In the genomic region with DNA sequence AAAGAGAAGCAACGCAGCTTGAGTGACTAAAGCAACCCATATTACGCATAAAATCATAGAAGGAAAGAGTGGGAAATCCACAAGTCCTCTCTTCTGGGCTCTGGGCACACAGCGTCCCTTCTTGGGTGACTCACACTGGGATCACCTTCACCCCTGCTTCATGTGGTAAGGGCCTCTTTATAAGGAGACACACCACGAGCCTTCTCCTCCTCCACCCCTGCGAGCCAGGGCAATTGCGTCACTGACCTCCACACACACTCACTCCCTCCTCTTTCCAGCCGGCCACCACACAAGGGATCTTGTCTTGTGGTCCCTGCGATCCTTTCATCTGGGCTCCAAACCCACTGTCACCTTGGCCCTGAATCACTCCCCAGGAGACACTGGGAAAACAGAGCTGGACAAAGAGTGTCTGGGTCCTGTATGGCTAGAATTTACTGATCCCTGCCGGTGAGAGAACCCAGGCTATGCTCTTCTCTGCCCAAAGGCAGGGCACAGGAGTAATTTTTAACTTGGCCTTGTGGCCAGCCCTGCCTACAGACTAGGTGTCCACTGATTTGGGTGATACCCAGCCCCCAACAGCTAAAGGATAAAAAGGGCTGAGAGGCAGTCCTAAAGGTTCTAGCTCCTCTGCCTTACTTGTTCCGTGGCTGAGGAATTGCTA, we compare ENCODE assay signal across 10 cellular contexts. TPM values are rescaled to one million over a fixed set of nuclear protein-coding genes. Genes with fewer than 3 reads are reported as not detected.
DNase-seq lines count a peak whose midpoint lies in the region; ATAC-seq lines count a peak whose summit lies in the region.
"Had no signal": no experiment of that assay in that cellular context is flagged by ENCODE, and none has a peak within 500 bp of the region (broad histone marks: within the 10 kb centered on the region; RNA-seq: fewer than 3 reads in every experiment).

No MANE protein-coding gene starts in this region.

- H3K9me3 Mint-ChIP-seq in activated CD4-positive, alpha-beta memory T cell treated with anti-CD3 and anti-CD28 coated beads for 36 hours, result no peaks in the 10 kb centered on the region
- no peaks in the 10 kb centered on the region for H3K9me3 Mint-ChIP-seq in activated CD4-positive, alpha-beta memory T cell treated with anti-CD3 and anti-CD28 coated beads, Interleukin-2, amount 10 ng/mL, durations not matched to agents 7 days and 5 days
- no peaks in the 10 kb centered on the region for H3K9me3 Mint-ChIP-seq in stimulated activated naive CD8-positive, alpha-beta T cell treated with anti-CD3 and anti-CD28 coated beads, Interleukin-15, Interleukin-2, amounts not matched to agents 100 ng/mL and 50 ng/mL, for 24 hours

- H3K27me3 Mint-ChIP-seq in activated CD4-positive, alpha-beta memory T cell treated with anti-CD3 and anti-CD28 coated beads for 36 hours, result no peaks in the 10 kb centered on the region
- H3K27me3 Mint-ChIP-seq in activated CD4-positive, alpha-beta memory T cell treated with anti-CD3 and anti-CD28 coated beads, Interleukin-2, amount 10 ng/mL, durations not matched to agents 7 days and 5 days, result no peaks in the 10 kb centered on the region
- no peaks in the 10 kb centered on the region for H3K27me3 Mint-ChIP-seq in stimulated activated naive CD8-positive, alpha-beta T cell treated with anti-CD3 and anti-CD28 coated beads, Interleukin-15, Interleukin-2, amounts not matched to agents 100 ng/mL and 50 ng/mL, for 24 hours

- no peaks in the 10 kb centered on the region for H3K36me3 Mint-ChIP-seq in activated CD4-positive, alpha-beta memory T cell treated with anti-CD3 and anti-CD28 coated beads for 36 hours
- H3K36me3 Mint-ChIP-seq in activated CD4-positive, alpha-beta memory T cell treated with anti-CD3 and anti-CD28 coated beads, Interleukin-2, amount 10 ng/mL, durations not matched to agents 7 days and 5 days (ENCODE audit: low read depth), result no peaks in the 10 kb centered on the region
- peaks cover 9% of the 10 kb centered on the region for H3K36me3 Mint-ChIP-seq in stimulated activated naive CD8-positive, alpha-beta T cell treated with anti-CD3 and anti-CD28 coated beads, Interleukin-15, Interleukin-2, amounts not matched to agents 100 ng/mL and 50 ng/mL, for 24 hours (ENCODE audit: low read depth)

- no peak overlapping the region for H3K27ac Mint-ChIP-seq in activated CD4-positive, alpha-beta memory T cell treated with anti-CD3 and anti-CD28 coated beads for 36 hours
- H3K27ac Mint-ChIP-seq in activated CD4-positive, alpha-beta memory T cell treated with anti-CD3 and anti-CD28 coated beads, Interleukin-2, amount 10 ng/mL, durations not matched to agents 7 days and 5 days, result no peak overlapping the region
- peak overlapping the region; percentile 69 for H3K27ac Mint-ChIP-seq in stimulated activated naive CD8-positive, alpha-beta T cell treated with anti-CD3 and anti-CD28 coated beads, Interleukin-15, Interleukin-2, amounts not matched to agents 100 ng/mL and 50 ng/mL, for 24 hours

- intact Hi-C loops in activated CD4-positive, alpha-beta memory T cell treated with anti-CD3 and anti-CD28 coated beads for 36 hours (cut with micrococcal nuclease), result no loop called here
- intact Hi-C loops in left cardiac atrium (cut with DNase I), result no loop called here

- peak; percentile 50 to 53 for ATAC-seq in left cardiac atrium
- no peak for ATAC-seq in GM21360 (IDR thresholded peaks at IDR 0.05; ENCODE audit: unreplicated experiment)
- ATAC-seq in GM21825 (IDR thresholded peaks at IDR 0.05; ENCODE audit: unreplicated experiment), result no peak

- DNase-seq in activated CD4-positive, alpha-beta memory T cell treated with anti-CD3 and anti-CD28 coated beads for 36 hours, result peak; percentile 35
- no peak for DNase-seq in activated CD4-positive, alpha-beta memory T cell treated with anti-CD3 and anti-CD28 coated beads, Interleukin-2, amount 10 ng/mL, durations not matched to agents 7 days and 5 days
- DNase-seq in T1000 (lab: John Stamatoyannopoulos, UW) (peak; percentile 71), left cardiac atrium (peak; percentile 40), amniotic stem cell (lab: John Stamatoyannopoulos, UW) (no peak)
- DNase-seq: activated CD8-positive, alpha-beta memory T cell treated with anti-CD3 and anti-CD28 coated beads, Interleukin-2, amount 50 U/mL, for 4 hours; NCI-H2081 treated with DMSO at 0.1 percent for 48 hours had no signal

- peaks cover 14% of the 10 kb centered on the region for H3K4me1 Mint-ChIP-seq in activated CD4-positive, alpha-beta memory T cell treated with anti-CD3 and anti-CD28 coated beads for 36 hours (ENCODE audit: low read depth)
- peaks cover 11% of the 10 kb centered on the region for H3K4me1 Mint-ChIP-seq in activated CD4-positive, alpha-beta memory T cell treated with anti-CD3 and anti-CD28 coated beads, Interleukin-2, amount 10 ng/mL, durations not matched to agents 7 days and 5 days
- H3K4me1 Mint-ChIP-seq in stimulated activated naive CD8-positive, alpha-beta T cell treated with anti-CD3 and anti-CD28 coated beads, Interleukin-15, Interleukin-2, amounts not matched to agents 100 ng/mL and 50 ng/mL, for 24 hours (ENCODE audit: low read depth), result peaks cover 31% of the 10 kb centered on the region

- CTCF ChIA-PET in activated CD4-positive, alpha-beta memory T cell treated with anti-CD3 and anti-CD28 coated beads for 36 hours (lab: Charles Lee), result interaction anchor here (1.0 to 16.2 kb wide), 8 partner anchors 21 to 145 kb away, joined by 3 to 238 read pairs (median 4); partner anchors contain the start of gene IHH
- CTCF ChIA-PET in activated CD4-positive, alpha-beta memory T cell treated with anti-CD3 and anti-CD28 coated beads, Interleukin-2, amount 10 ng/mL, durations not matched to agents 7 days and 5 days (lab: Charles Lee), result interaction anchor here (0.8 to 10.8 kb wide), 4 partner anchors 28 to 95 kb away, joined by 3 to 115 read pairs (median 4); partner anchors contain the start of gene IHH

- POLR2A ChIA-PET in activated CD4-positive, alpha-beta memory T cell treated with anti-CD3 and anti-CD28 coated beads for 36 hours (lab: Charles Lee), result no interaction called here
- POLR2A ChIA-PET in activated CD4-positive, alpha-beta memory T cell treated with anti-CD3 and anti-CD28 coated beads, Interleukin-2, amount 10 ng/mL, durations not matched to agents 7 days and 5 days (lab: Charles Lee), result no interaction called here

- H3K4me3 Mint-ChIP-seq in activated CD4-positive, alpha-beta memory T cell treated with anti-CD3 and anti-CD28 coated beads for 36 hours, result no peak overlapping the region
- no peak overlapping the region for H3K4me3 Mint-ChIP-seq in activated CD4-positive, alpha-beta memory T cell treated with anti-CD3 and anti-CD28 coated beads, Interleukin-2, amount 10 ng/mL, durations not matched to agents 7 days and 5 days
- H3K4me3 Mint-ChIP-seq in stimulated activated naive CD8-positive, alpha-beta T cell treated with anti-CD3 and anti-CD28 coated beads, Interleukin-15, Interleukin-2, amounts not matched to agents 100 ng/mL and 50 ng/mL, for 24 hours, result no peak overlapping the region

RNA-seq across cellular contexts. Expression of gene NHEJ1, which starts 35.3 kb away (rescaled TPM):
- 10 to 100 TPM; 17.7 to 18.6 TPM for total RNA-seq in activated CD4-positive, alpha-beta memory T cell treated with anti-CD3 and anti-CD28 coated beads for 36 hours
- total RNA-seq in activated CD4-positive, alpha-beta memory T cell treated with anti-CD3 and anti-CD28 coated beads, Interleukin-2, amount 10 ng/mL, durations not matched to agents 7 days and 5 days, result 10 to 100 TPM; 12.0 to 12.2 TPM
- total RNA-seq in left cardiac atrium, result 1 to 10 TPM; 4.7 to 6.9 TPM

RNA-seq across cellular contexts. Expression of gene SLC23A3, which starts 44.5 kb away (rescaled TPM):
- total RNA-seq in activated CD4-positive, alpha-beta memory T cell treated with anti-CD3 and anti-CD28 coated beads for 36 hours, result 1 to 10 TPM; 1.1 to 2.3 TPM
- total RNA-seq in activated CD4-positive, alpha-beta memory T cell treated with anti-CD3 and anti-CD28 coated beads, Interleukin-2, amount 10 ng/mL, durations not matched to agents 7 days and 5 days, result 1 to 10 TPM; 2.3 TPM
- under 1 TPM; 0.47 to 0.50 TPM for total RNA-seq in left cardiac atrium

RNA-seq across cellular contexts. Expression of gene CNPPD1, which starts 51.4 kb away (rescaled TPM):
- 10 to 100 TPM; 42.0 to 43.4 TPM for total RNA-seq in activated CD4-positive, alpha-beta memory T cell treated with anti-CD3 and anti-CD28 coated beads for 36 hours
- total RNA-seq in activated CD4-positive, alpha-beta memory T cell treated with anti-CD3 and anti-CD28 coated beads, Interleukin-2, amount 10 ng/mL, durations not matched to agents 7 days and 5 days, result 10 to 100 TPM; 68.7 to 72.9 TPM
- total RNA-seq in left cardiac atrium, result 10 to 100 TPM; 46.9 to 56.9 TPM

RNA-seq across cellular contexts. Expression of gene RETREG2, which starts 52.7 kb away (rescaled TPM):
- total RNA-seq in activated CD4-positive, alpha-beta memory T cell treated with anti-CD3 and anti-CD28 coated beads for 36 hours, result 10 to 100 TPM; 60.3 to 67.9 TPM
- 100 to 1,000 TPM; 107 to 113 TPM for total RNA-seq in activated CD4-positive, alpha-beta memory T cell treated with anti-CD3 and anti-CD28 coated beads, Interleukin-2, amount 10 ng/mL, durations not matched to agents 7 days and 5 days
- total RNA-seq in left cardiac atrium, result 10 to 100 TPM; 43.4 to 46.0 TPM

Comparison
In these comparisons a context has a peak if more than half of its experiments do, and no peak if none do; other contexts are left out.
1. DNase-seq: peak in activated CD4-positive, alpha-beta memory T cell treated with anti-CD3 and anti-CD28 coated beads for 36 hours (single experiment), T1000 (single experiment) and left cardiac atrium (single experiment); none in activated CD4-positive, alpha-beta memory T cell treated with anti-CD3 and anti-CD28 coated beads, Interleukin-2, amount 10 ng/mL, durations not matched to agents 7 days and 5 days (single experiment) and amniotic stem cell (single experiment).
2. ATAC-seq: peak in left cardiac atrium (2 of 2); none in GM21360 (single experiment) and GM21825 (single experiment).